Comparison of ENCODE assay signal across 29 cellular contexts in the genomic region with DNA sequence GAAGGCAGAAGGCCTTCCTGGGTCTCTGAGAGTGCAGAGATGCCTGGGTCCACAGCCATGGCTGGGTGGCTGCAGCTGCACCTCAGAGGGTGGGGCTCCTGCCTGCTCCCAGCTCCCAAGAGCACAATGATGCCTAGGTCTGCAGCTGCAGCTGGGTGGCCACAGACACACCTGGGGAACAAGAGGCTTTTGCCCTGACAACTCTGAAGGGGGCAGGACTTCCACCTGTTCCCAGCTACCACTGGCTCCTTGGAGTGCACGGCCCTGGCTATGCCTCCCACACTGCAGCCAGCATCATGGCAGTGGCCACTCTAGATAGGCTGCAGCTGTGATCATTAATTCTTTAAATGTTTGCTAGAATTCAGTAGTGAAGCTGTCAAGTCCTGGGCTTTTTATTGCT.
DNase-seq lines count a peak whose midpoint lies in the region; ATAC-seq, FAIRE-seq and TF ChIP-seq lines count a peak whose summit lies in the region.
"Had no signal": no experiment of that assay in that cellular context is flagged by ENCODE, and none has a peak within 500 bp of the region (broad histone marks: within the 10 kb centered on the region; RNA-seq: fewer than 3 reads in every experiment).

No MANE protein-coding gene starts in this region.

- H3K9ac ChIP-seq in H9 (ENCODE audit: extremely low read depth, insufficient read length, low read length) = no peak overlapping the region
- H3K9ac ChIP-seq: BLaER1 had no signal

- WGBS in H9 (ENCODE audit: extremely low coverage, insufficient read length, low lambda C conversion rate) = no CpG with 5 or more reads among the region's 1 CpG

- H3K4me1 ChIP-seq in H9 (ENCODE audit: insufficient read depth, low read length) = no peaks in the 10 kb centered on the region
- H3K4me1 ChIP-seq: BE2C, BLaER1, Caco-2 had no signal

- H4K5ac ChIP-seq in H9 (ENCODE audit: insufficient read length, low read depth, low read length) = no peak overlapping the region

- no peak overlapping the region for H2BK12ac ChIP-seq in H9 (ENCODE audit: insufficient read length, low read depth, low read length)

- H3K9me3 ChIP-seq in H9 (ENCODE audit: control insufficient read depth, low read depth, low read length) = no peaks in the 10 kb centered on the region
- H3K9me3 ChIP-seq: BE2C had no signal

- POLR2A ChIA-PET in WTC11 (lab: Charles Lee) = no interaction called here

- TF ChIP-seq CTCF in H9 (conservative IDR thresholded peaks at IDR 0.05) (no peak), WTC11 (IDR thresholded peaks at IDR 0.05) (no peak), D721Med (IDR thresholded peaks at IDR 0.05; ENCODE audit: insufficient read depth, missing control alignments) (no peak)

- DNase-seq in COLO668 (lab: John Stamatoyannopoulos, UW; ENCODE audit: unreplicated experiment) (peak; percentile 1), H9 (peak; percentile 43), NCI-H510A treated with DMSO at 0.1 percent for 48 hours (lab: John Stamatoyannopoulos, UW) (peak; percentile 2), WTC11 (ENCODE audit: low spot score) (no peak), NCI-H2029 (lab: John Stamatoyannopoulos, UW) (no peak), D721Med (ENCODE audit: insufficient read length, low spot score) (no peak)
- no peak for DNase-seq in activated CD4-positive, CD25-positive, alpha-beta regulatory T cell treated with anti-CD3 and anti-CD28 coated beads, Interleukin-2, amount 50 U/mL, for 72 hours
- DNase-seq: 8988T; ACHN; BE2C; C1 segment of cervical spinal cord; Caco-2; Calu3; CD4-positive, alpha-beta memory T cell; CD4-positive, CD25-positive, alpha-beta regulatory T cell; CD8-positive, alpha-beta memory T cell; DMS 273 treated with DMSO at 0.1 percent for 48 hours; DMS153; DMS79; DND-41; EL; GDM1 had no signal

- no peaks in the 10 kb centered on the region for H3K27me3 Mint-ChIP-seq in H9 (ENCODE audit: low read depth)
- no peaks in the 10 kb centered on the region for H3K27me3 Mint-ChIP-seq in WTC11 (ENCODE audit: low read depth)
- H3K27me3 Mint-ChIP-seq: CD4-positive, CD25-positive, alpha-beta regulatory T cell; CD8-positive, alpha-beta memory T cell had no signal

- peaks cover 19 to 23% of the 10 kb centered on the region in 2 experiments for H3K9me3 Mint-ChIP-seq in H9
- H3K9me3 Mint-ChIP-seq in WTC11 = peaks cover 40% of the 10 kb centered on the region

- no peak overlapping the region for H4K91ac ChIP-seq in H9 (ENCODE audit: insufficient read length, low read depth, low read length)

- H3K79me2 ChIP-seq in H9 (ENCODE audit: insufficient read depth, low read length) = no peaks in the 10 kb centered on the region

- H3K36me3 Mint-ChIP-seq in H9 (ENCODE audit: insufficient read depth in 1 of 3, low read depth in 3 of 3) (peaks cover 3 to 26% (median 11%) of the 10 kb centered on the region in 3 experiments), WTC11 (peaks cover 20% of the 10 kb centered on the region)
- H3K36me3 Mint-ChIP-seq: CD14-positive monocyte; CD4-positive, alpha-beta memory T cell; CD4-positive, CD25-positive, alpha-beta regulatory T cell; CD8-positive, alpha-beta memory T cell had no signal

- H2BK120ac ChIP-seq in H9 (ENCODE audit: low read depth, low read length, poor library complexity, severe bottlenecking) = no peak overlapping the region

- no peak overlapping the region for H3K4ac ChIP-seq in H9 (ENCODE audit: low read depth, low read length)

- no peaks in the 10 kb centered on the region for H3K23me2 ChIP-seq in H9 (ENCODE audit: insufficient read length, low read depth, low read length, poor library complexity, severe bottlenecking)

- CTCF ChIA-PET in WTC11 (lab: Charles Lee) = no interaction called here

- no peak overlapping the region for H3K18ac ChIP-seq in H9 (ENCODE audit: insufficient read length, low read depth, low read length)

- H2AK5ac ChIP-seq in H9 (ENCODE audit: insufficient read length, low read length) = no peak overlapping the region

- H4K8ac ChIP-seq in H9 (replicated peaks; ENCODE audit: insufficient read length, low read depth, low read length) = no peak overlapping the region

- H3K4me1 Mint-ChIP-seq in H9 (no peaks in the 10 kb centered on the region), WTC11 (no peaks in the 10 kb centered on the region)
- H3K4me1 Mint-ChIP-seq: CD14-positive monocyte; CD4-positive, alpha-beta memory T cell; CD4-positive, CD25-positive, alpha-beta regulatory T cell; CD8-positive, alpha-beta memory T cell had no signal

- H3K27ac Mint-ChIP-seq in H9 (no peak overlapping the region), WTC11 (no peak overlapping the region)
- H3K27ac Mint-ChIP-seq: CD14-positive monocyte; CD4-positive, alpha-beta memory T cell; CD4-positive, CD25-positive, alpha-beta regulatory T cell; CD8-positive, alpha-beta memory T cell had no signal

- H2BK5ac ChIP-seq in H9 (ENCODE audit: insufficient read length, low read length) = no peak overlapping the region

- no peak overlapping the region for H3K23ac ChIP-seq in H9 (ENCODE audit: insufficient read length, low read depth, low read length)

- no peaks in the 10 kb centered on the region for H3K79me1 ChIP-seq in H9 (ENCODE audit: insufficient read depth, low read depth, low read length, poor library complexity, severe bottlenecking)

- H2AFZ ChIP-seq in H9 (ENCODE audit: low read length) = no peak overlapping the region

- H3T11ph ChIP-seq in H9 (ENCODE audit: low read length) = no peak overlapping the region

- no peak overlapping the region for H3K27ac ChIP-seq in H9 (ENCODE audit: insufficient read length, low read depth, low read length)
- H3K27ac ChIP-seq: BLaER1 had no signal

- H3K4me3 Mint-ChIP-seq in H9 = no peak overlapping the region
- no peak overlapping the region for H3K4me3 Mint-ChIP-seq in WTC11
- H3K4me3 Mint-ChIP-seq: CD14-positive monocyte; CD4-positive, alpha-beta memory T cell; CD4-positive, CD25-positive, alpha-beta regulatory T cell; CD8-positive, alpha-beta memory T cell had no signal

- no peak overlapping the region for H2BK20ac ChIP-seq in H9 (ENCODE audit: low read depth, low read length, poor library complexity, severe bottlenecking)

- ATAC-seq in WTC11 = peak; percentile 34; the same call in 1 of the 2 replicates
- ATAC-seq in HG03457 (IDR thresholded peaks at IDR 0.05; ENCODE audit: unreplicated experiment) = no peak
- ATAC-seq: GM12878 had no signal

- H3K14ac ChIP-seq in H9 (ENCODE audit: insufficient read depth, low read length) = no peak overlapping the region

- no peak for FAIRE-seq in D721Med (lab: Jason Lieb, UNC)
- FAIRE-seq: A204.1, GM12878, GM12892, GM18507 had no signal

- H3K27me3 ChIP-seq in H9 (ENCODE audit: insufficient read depth, low read length) = no peaks in the 10 kb centered on the region
- H3K27me3 ChIP-seq: BE2C, BLaER1 had no signal

- no peak overlapping the region for H3K56ac ChIP-seq in H9 (ENCODE audit: insufficient read length, low read depth, low read length)

- no peak overlapping the region for H3K4me2 ChIP-seq in H9 (ENCODE audit: insufficient read depth, insufficient read length, low read length)
- H3K4me2 ChIP-seq: BLaER1 had no signal

- no peak overlapping the region for H2BK15ac ChIP-seq in H9 (ENCODE audit: low read depth, low read length)

- no peaks in the 10 kb centered on the region for H4K20me1 ChIP-seq in H9 (ENCODE audit: control insufficient read depth, insufficient read depth, insufficient read length)
- H4K20me1 ChIP-seq: BLaER1 had no signal

TF ChIP-seq in WTC11, 78 proteins besides CTCF, POLR2A, EP300 and RAD21:
- TF ChIP-seq, protein P1, sequence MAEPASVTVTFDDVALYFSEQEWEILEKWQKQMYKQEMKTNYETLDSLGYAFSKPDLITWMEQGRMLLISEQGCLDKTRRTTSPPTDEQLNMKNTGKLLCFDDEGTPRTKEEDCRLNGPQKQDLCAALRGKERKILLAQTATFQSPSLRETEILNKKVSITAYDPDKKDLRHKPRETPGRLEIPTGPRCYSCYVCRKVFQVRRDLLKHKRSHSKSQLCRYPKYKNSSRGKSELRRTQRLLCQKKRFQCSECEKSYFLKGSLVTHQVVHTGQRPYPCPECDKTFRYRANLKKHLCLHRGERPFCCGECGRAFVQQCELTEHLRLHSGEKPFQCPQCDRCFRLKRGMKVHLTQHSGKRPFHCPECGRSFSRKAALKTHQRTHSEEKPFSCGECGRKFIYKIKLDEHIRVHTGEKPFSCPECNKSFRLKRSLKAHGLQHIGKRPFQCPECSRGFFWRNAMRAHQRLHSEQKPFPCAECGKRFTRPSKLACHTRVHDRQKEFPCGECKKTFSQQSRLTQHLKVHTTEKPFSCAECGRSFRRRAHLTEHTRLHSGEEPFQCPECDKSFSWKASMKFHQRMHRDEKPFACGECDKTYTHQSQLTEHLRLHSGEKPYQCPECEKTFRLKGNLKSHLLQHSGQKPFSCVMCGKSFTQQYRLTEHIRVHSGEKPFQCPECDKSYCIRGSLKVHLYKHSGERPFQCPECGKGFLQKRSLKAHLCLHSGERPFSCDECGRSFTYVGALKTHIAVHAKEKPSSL (CRISPR knock-in tag; conservative IDR thresholded peaks at IDR 0.05) = no peak
- TF ChIP-seq ZNF219 (CRISPR knock-in tag; IDR thresholded peaks at IDR 0.05; ENCODE audit: borderline replicate concordance) = no peak
- TF ChIP-seq NR2C2 (CRISPR knock-in tag; IDR thresholded peaks at IDR 0.05) = no peak
- TF ChIP-seq GTF2I (CRISPR knock-in tag; conservative IDR thresholded peaks at IDR 0.05) = no peak
TF ChIP-seq in WTC11: peak in this region for 0.

Comparison
In these comparisons a context has a peak if more than half of its experiments do, and no peak if none do; other contexts are left out.
1. DNase-seq: peak in COLO668 (single experiment), H9 (single experiment) and NCI-H510A treated with DMSO at 0.1 percent for 48 hours (single experiment); none in WTC11 (single experiment), NCI-H2029 (single experiment), D721Med (single experiment) and activated CD4-positive, CD25-positive, alpha-beta regulatory T cell treated with anti-CD3 and anti-CD28 coated beads, Interleukin-2, amount 50 U/mL, for 72 hours (single experiment).